25 cellular contexts compared by ENCODE assay signal in genomic region chr3:146524961-146525360, GRCh38. TPM values are rescaled to one million over a fixed set of nuclear protein-coding genes. Genes with fewer than 3 reads are reported as not detected.
DNase-seq lines count a peak whose midpoint lies in the region; ATAC-seq and TF ChIP-seq lines count a peak whose summit lies in the region.
"Had no signal": no experiment of that assay in that cellular context is flagged by ENCODE, and none has a peak within 500 bp of the region (broad histone marks: within the 10 kb centered on the region; RNA-seq: fewer than 3 reads in every experiment).

No MANE protein-coding gene starts in this region.

- H3K36me3 Mint-ChIP-seq in activated CD4-positive, alpha-beta T cell treated with anti-CD3 and anti-CD28 coated beads, Interleukin-2, amount 10 ng/mL, durations not matched to agents 24 days and 14 days (ENCODE audit: low read depth): peaks cover 51% of the 10 kb centered on the region

- POLR2A ChIA-PET in PC-3 (lab: Charles Lee; ENCODE audit: unreplicated experiment): no interaction called here

- H3K27me3 ChIP-seq in PC-3 (ENCODE audit: low read length): no peaks in the 10 kb centered on the region
- no peaks in the 10 kb centered on the region for H3K27me3 ChIP-seq in effector memory CD4-positive, alpha-beta T cell (replicated peaks; ENCODE audit: control insufficient read depth, insufficient read depth, low read length, poor library complexity, severe bottlenecking)
- no peaks in the 10 kb centered on the region for H3K27me3 ChIP-seq in body of pancreas

- no peak for TF ChIP-seq POLR2A in body of pancreas (IDR thresholded peaks at IDR 0.05)

- H3F3A ChIP-seq in PC-3 (ENCODE audit: low read length, unreplicated experiment): no peaks in the 10 kb centered on the region

- TF ChIP-seq CTCF in PC-3 (conservative IDR thresholded peaks at IDR 0.05; ENCODE audit: low read depth, low read length) (no peak), fibroblast of villous mesenchyme (IDR thresholded peaks at IDR 0.05; ENCODE audit: insufficient read depth, low read depth, low read length) (no peak), body of pancreas (IDR thresholded peaks at IDR 0.05) (no peak)

- no peak overlapping the region for H3K4me2 ChIP-seq in PC-3 (ENCODE audit: low read length)
- H3K4me2 ChIP-seq: SK-N-SH had no signal

- no TSS peak for BruUV-seq in PC-3 (replicated peaks; lab: Mats Ljungman, UMichigan)

- H2AFZ ChIP-seq in PC-3 (ENCODE audit: low read length): no peak overlapping the region

- CTCF ChIA-PET in PC-3 (lab: Charles Lee): interaction anchor here (1.0 kb wide), 1 partner anchor 336 kb away, joined by 3 read pairs; no protein-coding TSS in a partner anchor

- H3K9me3 ChIP-seq in PC-3 (ENCODE audit: low read length) (no peaks in the 10 kb centered on the region), body of pancreas (no peaks in the 10 kb centered on the region)
- H3K9me3 ChIP-seq in effector memory CD4-positive, alpha-beta T cell (ENCODE audit: control insufficient read depth, low read length): no peaks in the 10 kb centered on the region
- H3K9me3 ChIP-seq: SK-N-SH had no signal

- intact Hi-C loops in activated CD4-positive, alpha-beta T cell treated with anti-CD3 and anti-CD28 coated beads, Interleukin-2, amount 10 ng/mL, durations not matched to agents 24 days and 14 days (cut with micrococcal nuclease): loop anchor here (2.0 kb wide), 1 partner anchor 16 kb away; no protein-coding TSS in a partner anchor
- intact Hi-C loops in PC-3 (cut with micrococcal nuclease) (loop anchor here (5.0 kb wide), 1 partner anchor 52 kb away; no protein-coding TSS in a partner anchor), body of pancreas (cut with DNase I) (no loop called here)

- ATAC-seq in PC-3: peak; percentile 68
- ATAC-seq in HG02970 (IDR thresholded peaks at IDR 0.05; ENCODE audit: low FRiP score, unreplicated experiment): no peak
- no peak for ATAC-seq in body of pancreas
- ATAC-seq: CD8-positive, alpha-beta T cell had no signal

- H3K4me1 ChIP-seq in PC-3 (ENCODE audit: insufficient read depth, low read length) (peaks cover 29% of the 10 kb centered on the region), body of pancreas (peaks cover 11% of the 10 kb centered on the region)
- H3K4me1 ChIP-seq in effector memory CD4-positive, alpha-beta T cell (ENCODE audit: control insufficient read depth, insufficient read depth, low read length, poor library complexity, severe bottlenecking): no peaks in the 10 kb centered on the region

- peak; percentile 36 for DNase-seq in activated CD4-positive, alpha-beta T cell treated with anti-CD3 and anti-CD28 coated beads, Interleukin-2, amount 10 ng/mL, durations not matched to agents 24 days and 14 days
- no peak for DNase-seq in activated CD4-positive, alpha-beta T cell treated with anti-CD3 and anti-CD28 coated beads for 1 hour
- DNase-seq in PC-3 (no peak), fibroblast of villous mesenchyme (ENCODE audit: low read depth) (peak; percentile 70), activated gamma-delta T cell (lab: John Stamatoyannopoulos, UW) (no peak), body of pancreas (no peak)
- DNase-seq in effector memory CD4-positive, alpha-beta T cell: no peak
- DNase-seq: 8988T; C1 segment of cervical spinal cord; CD8-positive, alpha-beta T cell; DMS153; GDM1; H7; HFFc6; KG1; NCI-H1092; NCI-H146; NCI-H2029 treated with DMSO at 0.1 percent for 48 hours; NCI-H2171; NCI-H524 treated with DMSO at 0.1 percent for 48 hours; OCI-M1; RPMI8226; SIG-M5; SK-N-SH had no signal

- no peaks in the 10 kb centered on the region for H3K9me3 Mint-ChIP-seq in activated CD4-positive, alpha-beta T cell treated with anti-CD3 and anti-CD28 coated beads, Interleukin-2, amount 10 ng/mL, durations not matched to agents 24 days and 14 days
- H3K9me3 Mint-ChIP-seq: CD8-positive, alpha-beta T cell; HFFc6 had no signal

- H3K27ac ChIP-seq in PC-3 (ENCODE audit: low read length): no peak overlapping the region
- H3K27ac ChIP-seq in effector memory CD4-positive, alpha-beta T cell (ENCODE audit: insufficient read depth, low read length, poor library complexity, severe bottlenecking): no peak overlapping the region
- no peak overlapping the region for H3K27ac ChIP-seq in body of pancreas

- no peaks in the 10 kb centered on the region for H3K9me2 ChIP-seq in PC-3 (replicated peaks; ENCODE audit: low read length)
- H3K9me2 ChIP-seq: SK-N-SH had no signal

- H3K27ac Mint-ChIP-seq in activated CD4-positive, alpha-beta T cell treated with anti-CD3 and anti-CD28 coated beads, Interleukin-2, amount 10 ng/mL, durations not matched to agents 24 days and 14 days: no peak overlapping the region
- H3K27ac Mint-ChIP-seq: CD8-positive, alpha-beta T cell; HFFc6 had no signal

- no peaks in the 10 kb centered on the region for H4K20me1 ChIP-seq in PC-3 (ENCODE audit: low read length)

- no peak overlapping the region for H3K4me3 Mint-ChIP-seq in activated CD4-positive, alpha-beta T cell treated with anti-CD3 and anti-CD28 coated beads, Interleukin-2, amount 10 ng/mL, durations not matched to agents 24 days and 14 days
- H3K4me3 Mint-ChIP-seq: CD8-positive, alpha-beta T cell; HFFc6 had no signal

- peaks cover 16% of the 10 kb centered on the region; the same call in 1 of the 2 replicates for H3K36me3 ChIP-seq in PC-3 (ENCODE audit: low read depth, low read length)
- H3K36me3 ChIP-seq in effector memory CD4-positive, alpha-beta T cell (ENCODE audit: control insufficient read depth, insufficient read depth, low read length): no peaks in the 10 kb centered on the region
- H3K36me3 ChIP-seq in body of pancreas (replicated peaks in 1 of 2; ENCODE audit: insufficient read depth in 1 of 2, low read depth in 2 of 2): peaks cover 5 to 16% of the 10 kb centered on the region in 2 donors

- no peak overlapping the region for H3K9ac ChIP-seq in PC-3 (ENCODE audit: low read length)
- H3K9ac ChIP-seq: SK-N-SH had no signal

- H3K79me2 ChIP-seq in PC-3 (ENCODE audit: low read length): no peaks in the 10 kb centered on the region

- 73 to 78% methylated on average over 2 of the region's 2 CpGs for WGBS in body of pancreas, 2 donors

- peaks cover 16% of the 10 kb centered on the region for H3K4me1 Mint-ChIP-seq in activated CD4-positive, alpha-beta T cell treated with anti-CD3 and anti-CD28 coated beads, Interleukin-2, amount 10 ng/mL, durations not matched to agents 24 days and 14 days

- H3K4me3 ChIP-seq in PC-3 (ENCODE audit: low read length) (no peak overlapping the region), fibroblast of villous mesenchyme (ENCODE audit: low read depth, low read length) (no peak overlapping the region), body of pancreas (no peak overlapping the region)
- no peak overlapping the region for H3K4me3 ChIP-seq in effector memory CD4-positive, alpha-beta T cell (ENCODE audit: insufficient read depth, low read depth, low read length, poor library complexity, severe bottlenecking)

- H3K27me3 Mint-ChIP-seq in activated CD4-positive, alpha-beta T cell treated with anti-CD3 and anti-CD28 coated beads, Interleukin-2, amount 10 ng/mL, durations not matched to agents 24 days and 14 days: no peaks in the 10 kb centered on the region

RNA-seq across cellular contexts. Expression of gene PLSCR1, which starts 19.4 kb away (rescaled TPM):
- 84.2 and 86.0 TPM in 2 replicates for total RNA-seq in activated CD4-positive, alpha-beta T cell treated with anti-CD3 and anti-CD28 coated beads, Interleukin-2, amount 10 ng/mL, durations not matched to agents 24 days and 14 days
- total RNA-seq in PC-3 (2014; rRNA removed) (31.4 and 48.8 TPM in 2 replicates), fibroblast of villous mesenchyme (32.2 and 34.5 TPM in 2 replicates), body of pancreas (10 to 100 TPM; 61.7 to 64.9 TPM)

RNA-seq across cellular contexts. Expression of gene PLSCR2, which starts 55.6 kb away (rescaled TPM):
- not detected in 2 replicates for total RNA-seq in activated CD4-positive, alpha-beta T cell treated with anti-CD3 and anti-CD28 coated beads, Interleukin-2, amount 10 ng/mL, durations not matched to agents 24 days and 14 days
- total RNA-seq in PC-3 (2014; rRNA removed): 0.86 TPM in 1 of 2 replicates, not detected in the other
- 0.43 TPM in 1 of 2 replicates, not detected in the other for total RNA-seq in fibroblast of villous mesenchyme
- total RNA-seq in body of pancreas: not detected
- total RNA-seq: CD8-positive, alpha-beta T cell; HFFc6 had no signal

Comparison
In these comparisons a context has a peak if more than half of its experiments do, and no peak if none do; other contexts are left out.
1. DNase-seq: peak in activated CD4-positive, alpha-beta T cell treated with anti-CD3 and anti-CD28 coated beads, Interleukin-2, amount 10 ng/mL, durations not matched to agents 24 days and 14 days (single experiment) and fibroblast of villous mesenchyme (single experiment); none in activated CD4-positive, alpha-beta T cell treated with anti-CD3 and anti-CD28 coated beads for 1 hour (single experiment), PC-3 (single experiment), effector memory CD4-positive, alpha-beta T cell (0 of 3), activated gamma-delta T cell (single experiment) and body of pancreas (0 of 4).